ENCODE assay signal across 8 cellular contexts in the genomic region with DNA sequence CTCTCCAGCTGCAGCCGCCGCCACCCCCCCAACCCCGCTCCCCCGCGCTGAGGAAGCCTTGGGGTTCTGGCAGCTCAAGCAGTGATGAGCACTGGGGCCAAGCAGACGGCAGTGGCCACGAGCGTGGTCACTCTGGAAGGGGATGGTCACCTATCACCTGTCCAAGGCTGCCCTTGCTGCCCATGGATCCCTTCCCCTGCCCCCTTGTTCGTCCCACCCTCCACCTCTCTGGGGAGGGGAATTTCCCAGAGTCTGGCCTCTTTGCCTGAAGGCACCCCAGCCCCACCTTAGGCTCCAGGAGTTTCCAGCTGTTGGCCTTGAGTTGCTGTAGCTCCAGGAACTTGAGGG. TPM values are rescaled to one million over a fixed set of nuclear protein-coding genes. Genes with fewer than 3 reads are reported as not detected.
DNase-seq lines count a peak whose midpoint lies in the region; ATAC-seq and TF ChIP-seq lines count a peak whose summit lies in the region.

No MANE protein-coding gene starts in this region.

- H3K4me3 ChIP-seq in left ventricle myocardium inferior (peak overlapping the region; percentile 81), mesodermal cell (ENCODE audit: extremely low read depth, insufficient read depth, low read length, poor library complexity, severe bottlenecking) (peak overlapping the region; percentile 54), vagina (peak overlapping the region; percentile 58 to 63), BE2C (ENCODE audit: low read depth, low read length) (no peak overlapping the region)

- peaks cover 6% of the 10 kb centered on the region for H3K27me3 ChIP-seq in left ventricle myocardium inferior (ENCODE audit: low read depth)
- H3K27me3 ChIP-seq in vagina: no peaks in the 10 kb centered on the region
- no peaks in the 10 kb centered on the region for H3K27me3 ChIP-seq in BE2C

- intact Hi-C loops in left ventricle myocardium inferior (cut with micrococcal nuclease): no loop called here
- intact Hi-C loops in left ventricle myocardium superior (cut with micrococcal nuclease): no loop called here
- intact Hi-C loops in vagina (cut with DNase I): no loop called here

- H3K27ac ChIP-seq in left ventricle myocardium inferior (replicated peaks): peak overlapping the region; percentile 87
- peak overlapping the region; percentile 41 for H3K27ac ChIP-seq in angular gyrus (ENCODE audit: low read depth, low read length)
- H3K27ac ChIP-seq in mesodermal cell (ENCODE audit: low read depth, low read length, severe bottlenecking): no peak overlapping the region
- H3K27ac ChIP-seq in vagina: peak overlapping the region; percentile 74

- WGBS in mesodermal cell (ENCODE audit: insufficient coverage in 2 of 2), 2 experiments: 54 to 64% methylated on average over 8 of the region's 9 CpGs

- no peak for ATAC-seq in left ventricle myocardium superior
- ATAC-seq in GM21737 (IDR thresholded peaks at IDR 0.05; ENCODE audit: unreplicated experiment): no peak
- ATAC-seq in GM19467 (IDR thresholded peaks at IDR 0.05; ENCODE audit: unreplicated experiment): no peak

- TF ChIP-seq CTCF in left ventricle myocardium inferior (IDR thresholded peaks at IDR 0.05; ENCODE audit: borderline replicate concordance) (no peak), vagina (IDR thresholded peaks at IDR 0.05) (no peak), BE2C (IDR thresholded peaks at IDR 0.05; ENCODE audit: low read depth, low read length) (no peak)

- no peak for TF ChIP-seq POLR2A in vagina (IDR thresholded peaks at IDR 0.05)

- DNase-seq in left ventricle myocardium inferior (no peak), left ventricle myocardium superior (no peak), vagina (ENCODE audit: extremely low spot score in 2 of 2) (no peak), BE2C (no peak)

- H3K9me3 ChIP-seq in left ventricle myocardium inferior (replicated peaks) (no peaks in the 10 kb centered on the region), mesodermal cell (ENCODE audit: control insufficient read depth, low read length) (no peaks in the 10 kb centered on the region), vagina (no peaks in the 10 kb centered on the region), BE2C (no peaks in the 10 kb centered on the region)

- H3K36me3 ChIP-seq in left ventricle myocardium inferior: no peaks in the 10 kb centered on the region
- no peaks in the 10 kb centered on the region for H3K36me3 ChIP-seq in mesodermal cell (ENCODE audit: control insufficient read depth, insufficient read depth, low read length)
- H3K36me3 ChIP-seq in vagina: no peaks in the 10 kb centered on the region
- no peaks in the 10 kb centered on the region for H3K36me3 ChIP-seq in BE2C

- H3K4me1 ChIP-seq in left ventricle myocardium inferior (peaks cover 19% of the 10 kb centered on the region), mesodermal cell (ENCODE audit: control insufficient read depth, insufficient read depth, low read length, poor library complexity, severe bottlenecking) (no peaks in the 10 kb centered on the region), vagina (peaks cover 13% of the 10 kb centered on the region), BE2C (no peaks in the 10 kb centered on the region)

RNA-seq across cellular contexts. Expression of a gene that starts 7.2 kb away (rescaled TPM):
- total RNA-seq in left ventricle myocardium inferior (37.9 TPM), left ventricle myocardium superior (33.6 TPM), vagina (36.6 TPM)
- polyA plus RNA-seq in mesodermal cell (2013, experiment 1 of 2): 32.7 TPM
- polyA plus RNA-seq in mesodermal cell (2013, experiment 2 of 2): 26.0 TPM
- 31.6 TPM for polyA plus RNA-seq in BE2C (2012; ENCODE audit: insufficient read depth, insufficient read length, low read depth)
